ENCODE assay signal across 19 cellular contexts in genomic region chr13:103605546-103606326, GRCh38.
DNase-seq lines count a peak whose midpoint lies in the region; ATAC-seq, FAIRE-seq and TF ChIP-seq lines count a peak whose summit lies in the region.
"Had no signal": no experiment of that assay in that cellular context is flagged by ENCODE, and none has a peak within 500 bp of the region (broad histone marks: within the 10 kb centered on the region; RNA-seq: fewer than 3 reads in every experiment).

No MANE protein-coding gene starts in this region.

- TF ChIP-seq RAD21 in HepG2 (CRISPR knock-in tag; IDR thresholded peaks at IDR 0.05), result no peak

- POLR2A ChIA-PET in HepG2 (lab: Yijun Ruan, JAX), result no interaction called here

- H3K27ac ChIP-seq in brain microvascular endothelial cell, result no peak overlapping the region
- no peak overlapping the region for H3K27ac ChIP-seq in HepG2 (ENCODE audit: extremely low read length, insufficient read depth, low read length)
- H3K27ac ChIP-seq: C4-2B, GM23248 had no signal

- no peak overlapping the region for H3K4me3 Mint-ChIP-seq in stimulated activated effector memory CD8-positive, alpha-beta T cell treated with anti-CD3 and anti-CD28 coated beads, Interleukin-12 subunit alpha, Interleukin-12 subunit beta, amount 100 ng/mL, for 72 hours
- H3K4me3 Mint-ChIP-seq: CD4-positive, alpha-beta memory T cell had no signal

- no peaks in the 10 kb centered on the region for H3K4me1 Mint-ChIP-seq in stimulated activated effector memory CD8-positive, alpha-beta T cell treated with anti-CD3 and anti-CD28 coated beads, Interleukin-12 subunit alpha, Interleukin-12 subunit beta, amount 100 ng/mL, for 72 hours
- H3K4me1 Mint-ChIP-seq: CD4-positive, alpha-beta memory T cell had no signal

- peak; percentile 39 for ATAC-seq in stimulated activated effector memory CD8-positive, alpha-beta T cell treated with anti-CD3 and anti-CD28 coated beads, Interleukin-12 subunit alpha, Interleukin-12 subunit beta, amount 100 ng/mL, for 72 hours
- no peak for ATAC-seq in HepG2
- no peak for ATAC-seq in activated CD4-positive, CD25-positive, alpha-beta regulatory T cell treated with anti-CD3 and anti-CD28 coated beads, Interleukin-2, amount 50 U/mL, for 24 hours
- ATAC-seq: HCT116 had no signal

- H3K9me3 Mint-ChIP-seq in stimulated activated effector memory CD8-positive, alpha-beta T cell treated with anti-CD3 and anti-CD28 coated beads, Interleukin-12 subunit alpha, Interleukin-12 subunit beta, amount 100 ng/mL, for 72 hours, result peaks cover 18% of the 10 kb centered on the region

- CTCF ChIA-PET in HepG2 (lab: Yijun Ruan, JAX; ENCODE audit: low intra/inter-chr PET ratio, low total read pairs), result no interaction called here

- H3K27ac Mint-ChIP-seq in stimulated activated effector memory CD8-positive, alpha-beta T cell treated with anti-CD3 and anti-CD28 coated beads, Interleukin-12 subunit alpha, Interleukin-12 subunit beta, amount 100 ng/mL, for 72 hours, result no peak overlapping the region
- H3K27ac Mint-ChIP-seq: CD4-positive, alpha-beta memory T cell had no signal

- H2AFZ ChIP-seq in HepG2 (ENCODE audit: low read length), result no peak overlapping the region
- H2AFZ ChIP-seq: GM23248 had no signal

- H3K36me3 Mint-ChIP-seq in stimulated activated effector memory CD8-positive, alpha-beta T cell treated with anti-CD3 and anti-CD28 coated beads, Interleukin-12 subunit alpha, Interleukin-12 subunit beta, amount 100 ng/mL, for 72 hours, result no peaks in the 10 kb centered on the region
- H3K36me3 Mint-ChIP-seq: CD4-positive, alpha-beta memory T cell had no signal

- in situ Hi-C loops in brain microvascular endothelial cell (cut with HindIII; ENCODE audit: low pct_ligation_motif_present, low sequenced_read_pairs), result no loop called here
- in situ Hi-C loops in HepG2 (cut with HindIII; ENCODE audit: extremely low pct_ligation_motif_present, low pct_unique_long_range_greater_than_20kb), result no loop called here

- no peak overlapping the region for H3K9ac ChIP-seq in HepG2 (ENCODE audit: insufficient read depth, low read depth, low read length)
- H3K9ac ChIP-seq: GM23248 had no signal

- 33% methylated on average over 16 of the region's 16 CpGs for WGBS in HepG2 (ENCODE audit: low lambda C conversion rate)

- TF ChIP-seq EP300 in HepG2 (IDR thresholded peaks at IDR 0.05; ENCODE audit: low read depth in 2 of 2, low read length in 2 of 2), result no peak
- no peak for TF ChIP-seq EP300 in HepG2 (CRISPR knock-in tag; IDR thresholded peaks at IDR 0.05; ENCODE audit: borderline replicate concordance)

- no TSS peak for BruUV-seq in HepG2 (replicated peaks; lab: Mats Ljungman, UMichigan)

- intact Hi-C loops in HepG2 (cut with micrococcal nuclease; ENCODE audit: unreplicated experiment), result no loop called here

- TF ChIP-seq CTCF in brain microvascular endothelial cell (IDR thresholded peaks at IDR 0.05; ENCODE audit: low read depth, low read length, missing control alignments), result no peak
- no peak for TF ChIP-seq CTCF in HepG2 (CRISPR knock-in tag; IDR thresholded peaks at IDR 0.05)

- no peak for TF ChIP-seq POLR2A in HepG2 (IDR thresholded peaks at IDR 0.05; ENCODE audit: insufficient read depth in 1 of 2, low read depth in 2 of 2, low read length in 2 of 2)

- peaks cover 50% of the 10 kb centered on the region for H3K9me3 ChIP-seq in HepG2 (ENCODE audit: low read length)
- H3K9me3 ChIP-seq: BE2C had no signal

- no peaks in the 10 kb centered on the region for H3K36me3 ChIP-seq in brain microvascular endothelial cell (replicated peaks)
- no peaks in the 10 kb centered on the region for H3K36me3 ChIP-seq in HepG2 (replicated peaks in 1 of 2; ENCODE audit: control insufficient read depth in 1 of 2, insufficient read depth in 2 of 2, low read length in 2 of 2)
- H3K36me3 ChIP-seq: BE2C had no signal

- no peaks in the 10 kb centered on the region for H3K4me1 ChIP-seq in HepG2 (ENCODE audit: insufficient read depth, low read length)
- H3K4me1 ChIP-seq: BE2C had no signal

- H4K20me1 ChIP-seq in HepG2 (ENCODE audit: insufficient read depth, low read length), result no peaks in the 10 kb centered on the region

- DNase-seq in Daoy (ENCODE audit: low read depth) (peak; percentile 13), NCI-H226 (peak; percentile 25), brain microvascular endothelial cell (peak; percentile 44), HepG2 (ENCODE audit: low spot score) (no peak), NCI-H82 (lab: John Stamatoyannopoulos, UW) (no peak)
- no peak for DNase-seq in stimulated activated effector memory CD8-positive, alpha-beta T cell treated with anti-CD3 and anti-CD28 coated beads, Interleukin-12 subunit alpha, Interleukin-12 subunit beta, amount 100 ng/mL, for 72 hours (ENCODE audit: low spot score in 2 of 2)
- no peak for DNase-seq in stimulated activated CD4-positive, alpha-beta T cell treated with anti-CD3 and anti-CD28 coated beads, Interleukin-4, amount 100 ng/mL, for 4 hours
- DNase-seq: BE2C, COR-L47, DMS153, DMS79 treated with DMSO at 0.1 percent for 48 hours, GM23248 had no signal

- H3K79me2 ChIP-seq in HepG2 (ENCODE audit: insufficient read depth, low read length), result no peaks in the 10 kb centered on the region

- H3K4me2 ChIP-seq in HepG2 (ENCODE audit: low read depth, low read length), result no peak overlapping the region

- no peak for FAIRE-seq in HepG2 (lab: Jason Lieb, UNC)
- FAIRE-seq: A204.1, D721Med, H54 had no signal

- H3K27me3 ChIP-seq in brain microvascular endothelial cell (replicated peaks) (no peaks in the 10 kb centered on the region), HepG2 (ENCODE audit: control insufficient read depth in 1 of 2, insufficient read depth in 2 of 2, low read length in 2 of 2) (no peaks in the 10 kb centered on the region)
- H3K27me3 ChIP-seq: BE2C had no signal

- H3K4me3 ChIP-seq in brain microvascular endothelial cell (ENCODE audit: low read depth, low read length) (no peak overlapping the region), HepG2 (replicated peaks in 1 of 3; ENCODE audit: insufficient read depth in 1 of 3, low read depth in 2 of 3, low read length in 3 of 3) (no peak overlapping the region)
- H3K4me3 ChIP-seq: GM23248 had no signal

TF ChIP-seq in HepG2, 621 proteins besides CTCF, POLR2A, EP300 and RAD21:
- no peak for TF ChIP-seq KAT2B (IDR thresholded peaks at IDR 0.05; ENCODE audit: borderline replicate concordance, low read depth, low read length)
- TF ChIP-seq DDIT3 (CRISPR knock-in tag; IDR thresholded peaks at IDR 0.05), result no peak
- TF ChIP-seq MIER2 (CRISPR knock-in tag; IDR thresholded peaks at IDR 0.05), result no peak
- no peak for TF ChIP-seq THAP7 (CRISPR knock-in tag; IDR thresholded peaks at IDR 0.05)
- TF ChIP-seq GPN1 (CRISPR knock-in tag; IDR thresholded peaks at IDR 0.05; ENCODE audit: borderline replicate concordance), result no peak
- no peak for TF ChIP-seq IRF2 (CRISPR knock-in tag; IDR thresholded peaks at IDR 0.05)
TF ChIP-seq in HepG2: peak in this region for 0.

Comparison
In these comparisons a context has a peak if more than half of its experiments do, and no peak if none do; other contexts are left out.
1. DNase-seq: peak in Daoy (single experiment), NCI-H226 (single experiment) and brain microvascular endothelial cell (single experiment); none in stimulated activated effector memory CD8-positive, alpha-beta T cell treated with anti-CD3 and anti-CD28 coated beads, Interleukin-12 subunit alpha, Interleukin-12 subunit beta, amount 100 ng/mL, for 72 hours (0 of 2), HepG2 (single experiment), NCI-H82 (single experiment) and stimulated activated CD4-positive, alpha-beta T cell treated with anti-CD3 and anti-CD28 coated beads, Interleukin-4, amount 100 ng/mL, for 4 hours (0 of 2).